Comparison of ENCODE assay signal across 12 cellular contexts in the genomic region with DNA sequence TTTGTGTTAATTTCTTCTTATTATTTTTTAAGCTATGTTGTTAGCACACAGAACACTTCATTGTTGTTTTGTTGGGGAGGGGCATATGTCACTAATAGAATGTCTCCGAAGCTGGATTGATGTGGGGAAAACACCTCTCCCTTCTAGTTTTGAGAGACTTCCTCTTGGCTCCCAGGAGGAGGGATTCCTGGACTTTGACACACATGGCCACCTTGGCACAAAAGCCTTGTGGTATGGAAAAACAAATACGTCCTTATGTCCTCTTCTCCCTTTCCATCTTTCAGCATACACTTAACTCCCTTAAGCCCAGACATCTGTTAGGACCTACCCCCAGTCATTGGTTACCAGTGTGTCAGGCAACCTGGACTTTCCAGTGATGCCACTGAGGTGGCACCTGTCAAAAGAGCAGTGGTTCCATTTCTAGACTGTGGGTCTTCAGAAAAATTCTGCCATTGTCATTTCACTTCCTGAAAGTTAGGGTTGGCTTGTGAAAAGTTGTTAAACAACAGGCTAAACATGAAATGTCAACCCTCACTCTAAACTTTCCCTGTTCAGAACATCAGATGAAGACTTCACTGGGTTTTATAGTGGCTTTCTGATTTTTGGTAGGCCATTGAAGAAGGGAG.
"Had no signal": no experiment of that assay in that cellular context is flagged by ENCODE, and none has a peak within 500 bp of the region (broad histone marks: within the 10 kb centered on the region; RNA-seq: fewer than 3 reads in every experiment).

No MANE protein-coding gene starts in this region.

- H3K27ac ChIP-seq: cardiac muscle cell, foreskin keratinocyte, neutrophil, vagina had no signal

- DNase-seq: activated CD4-positive, alpha-beta T cell treated with anti-CD3 and anti-CD28 coated beads for 48 hours; activated naive CD4-positive, alpha-beta T cell treated with anti-CD3 and anti-CD28 coated beads, Interleukin-2, amount 10 ng/mL, durations not matched to agents 7 days and 5 days; foreskin keratinocyte; immature natural killer cell; midbrain; naive B cell; posterior cingulate gyrus; stimulated activated CD4-positive, alpha-beta T cell treated with anti-CD3 and anti-CD28 coated beads, Interleukin-4, amount 100 ng/mL, for 4 hours; tibial artery had no signal

- ATAC-seq: foreskin keratinocyte had no signal
